26 cellular contexts compared by ENCODE assay signal in genomic region chr20:24701027-24701426, GRCh38.
"Had no signal": no experiment of that assay in that cellular context is flagged by ENCODE, and none has a peak within 500 bp of the region (broad histone marks: within the 10 kb centered on the region; RNA-seq: fewer than 3 reads in every experiment).

No MANE protein-coding gene starts in this region.

- H3K27ac Mint-ChIP-seq: activated CD4-positive, alpha-beta T cell treated with anti-CD3 and anti-CD28 coated beads, Interleukin-2, amount 10 ng/mL, durations not matched to agents 7 days and 5 days; activated T-helper 17 cell treated with anti-CD3 and anti-CD28 coated beads, Interleukin-2, amount 50 U/mL, for 72 hours; dendritic cell treated with granulocyte-macrophage colony-stimulating factor and Interleukin-4, amounts not matched to agents 40 ng/mL and 50 ng/mL, for 4 days; memory B cell; natural killer cell; stimulated activated memory B cell treated with anti-CD40 and anti-IgM and Interleukin-4, amounts not matched to agents 10 μg/mL and 1 μg/mL and 100 μg/mL, for 72 hours; T-helper 1 cell treated with Interleukin-12 subunit alpha and Interleukin-12 subunit beta and Interleukin-4 antibody, amounts not matched to agents 30 μg/mL and 1 μg/mL, for 36 hours had no signal

- H3K4me3 ChIP-seq: hepatocyte, sigmoid colon, upper lobe of left lung had no signal

- H3K4me1 Mint-ChIP-seq: activated CD4-positive, alpha-beta T cell treated with anti-CD3 and anti-CD28 coated beads, Interleukin-2, amount 10 ng/mL, durations not matched to agents 7 days and 5 days; activated T-helper 17 cell treated with anti-CD3 and anti-CD28 coated beads, Interleukin-2, amount 50 U/mL, for 72 hours; central memory CD8-positive, alpha-beta T cell; natural killer cell; stimulated activated naive CD8-positive, alpha-beta T cell treated with anti-CD3 and anti-CD28 coated beads, Interleukin-15, amount 100 ng/mL, for 72 hours had no signal

- H3K27me3 ChIP-seq: hepatocyte, sigmoid colon, upper lobe of left lung had no signal

- H3K4me3 Mint-ChIP-seq: activated CD4-positive, alpha-beta T cell treated with anti-CD3 and anti-CD28 coated beads, Interleukin-2, amount 10 ng/mL, durations not matched to agents 7 days and 5 days; activated T-cell treated with anti-CD3 and anti-CD28 coated beads, Interleukin-2, amount 50 U/mL, for 4 hours; activated T-helper 17 cell treated with anti-CD3 and anti-CD28 coated beads, Interleukin-2, amount 50 U/mL, for 72 hours; central memory CD8-positive, alpha-beta T cell; dendritic cell treated with granulocyte-macrophage colony-stimulating factor and Interleukin-4, amounts not matched to agents 40 ng/mL and 50 ng/mL, for 4 days; memory B cell; natural killer cell; stimulated activated memory B cell treated with anti-CD40 and anti-IgM and Interleukin-4, amounts not matched to agents 10 μg/mL and 1 μg/mL and 100 μg/mL, for 72 hours; stimulated activated naive CD8-positive, alpha-beta T cell treated with anti-CD3 and anti-CD28 coated beads, Interleukin-15, amount 100 ng/mL, for 72 hours; T-helper 1 cell treated with Interleukin-12 subunit alpha and Interleukin-12 subunit beta and Interleukin-4 antibody, amounts not matched to agents 30 μg/mL and 1 μg/mL, for 36 hours had no signal

- H3K9me3 ChIP-seq: sigmoid colon, SK-N-SH, upper lobe of left lung had no signal

- H3K27me3 Mint-ChIP-seq: activated CD4-positive, alpha-beta T cell treated with anti-CD3 and anti-CD28 coated beads, Interleukin-2, amount 10 ng/mL, durations not matched to agents 7 days and 5 days; activated T-helper 17 cell treated with anti-CD3 and anti-CD28 coated beads, Interleukin-2, amount 50 U/mL, for 72 hours; dendritic cell treated with granulocyte-macrophage colony-stimulating factor and Interleukin-4, amounts not matched to agents 40 ng/mL and 50 ng/mL, for 4 days; memory B cell; stimulated activated memory B cell treated with anti-CD40 and anti-IgM and Interleukin-4, amounts not matched to agents 10 μg/mL and 1 μg/mL and 100 μg/mL, for 72 hours; stimulated activated naive CD8-positive, alpha-beta T cell treated with anti-CD3 and anti-CD28 coated beads, Interleukin-15, amount 100 ng/mL, for 72 hours had no signal

- H3K9me3 Mint-ChIP-seq: activated CD4-positive, alpha-beta T cell treated with anti-CD3 and anti-CD28 coated beads, Interleukin-2, amount 10 ng/mL, durations not matched to agents 7 days and 5 days; activated T-cell treated with anti-CD3 and anti-CD28 coated beads, Interleukin-2, amount 50 U/mL, for 4 hours; activated T-helper 17 cell treated with anti-CD3 and anti-CD28 coated beads, Interleukin-2, amount 50 U/mL, for 72 hours; central memory CD8-positive, alpha-beta T cell; dendritic cell treated with granulocyte-macrophage colony-stimulating factor and Interleukin-4, amounts not matched to agents 40 ng/mL and 50 ng/mL, for 4 days; memory B cell; natural killer cell; stimulated activated memory B cell treated with anti-CD40 and anti-IgM and Interleukin-4, amounts not matched to agents 10 μg/mL and 1 μg/mL and 100 μg/mL, for 72 hours; stimulated activated naive CD8-positive, alpha-beta T cell treated with anti-CD3 and anti-CD28 coated beads, Interleukin-15, amount 100 ng/mL, for 72 hours; T-helper 1 cell treated with Interleukin-12 subunit alpha and Interleukin-12 subunit beta and Interleukin-4 antibody, amounts not matched to agents 30 μg/mL and 1 μg/mL, for 36 hours had no signal

- H3K36me3 Mint-ChIP-seq: memory B cell; natural killer cell; stimulated activated memory B cell treated with anti-CD40 and anti-IgM and Interleukin-4, amounts not matched to agents 10 μg/mL and 1 μg/mL and 100 μg/mL, for 72 hours had no signal

- H3K27ac ChIP-seq: epithelial cell of prostate, hepatocyte, sigmoid colon, upper lobe of left lung, WERI-Rb-1 had no signal

- H3K36me3 ChIP-seq: sigmoid colon, upper lobe of left lung, WERI-Rb-1 had no signal

- H3K4me1 ChIP-seq: sigmoid colon, upper lobe of left lung had no signal

- ATAC-seq: activated T-cell treated with anti-CD3 and anti-CD28 coated beads, Interleukin-2, amount 50 U/mL, for 4 hours; activated T-helper 17 cell treated with anti-CD3 and anti-CD28 coated beads, Interleukin-2, amount 50 U/mL, for 72 hours; left cardiac atrium; natural killer cell; stimulated activated memory B cell treated with anti-CD40 and anti-IgM and Interleukin-4, amounts not matched to agents 10 μg/mL and 1 μg/mL and 100 μg/mL, for 72 hours; stimulated activated naive CD8-positive, alpha-beta T cell treated with anti-CD3 and anti-CD28 coated beads, Interleukin-15, amount 100 ng/mL, for 72 hours had no signal

- DNase-seq: activated CD4-positive, alpha-beta T cell treated with anti-CD3 and anti-CD28 coated beads for 1 hour; activated CD4-positive, alpha-beta T cell treated with anti-CD3 and anti-CD28 coated beads, Interleukin-2, amount 10 ng/mL, durations not matched to agents 7 days and 5 days; activated gamma-delta T cell treated with Interleukin-2 at 50 U/mL for 16 hours; activated naive CD4-positive, alpha-beta T cell treated with anti-CD3 and anti-CD28 coated beads, Interleukin-2, amount 50 U/mL, for 16 hours; activated T-cell treated with anti-CD3 and anti-CD28 coated beads, Interleukin-2, amount 50 U/mL, for 4 hours; amniotic stem cell; glutamatergic neuron; left cardiac atrium; natural killer cell; sigmoid colon; SK-N-SH; small intestine; stimulated activated CD4-positive, alpha-beta T cell treated with anti-CD3 and anti-CD28 coated beads, Interleukin-4, amount 100 ng/mL, for 24 hours; stimulated activated naive CD8-positive, alpha-beta T cell treated with anti-CD3 and anti-CD28 coated beads, Interleukin-15, amount 100 ng/mL, for 72 hours; SW 1271; T-helper 9 cell; upper lobe of left lung; WERI-Rb-1 had no signal
